30 cellular contexts compared by ENCODE assay signal in genomic region chr3:134667461-134667860, GRCh38. TPM values are rescaled to one million over a fixed set of nuclear protein-coding genes. Genes with fewer than 3 reads are reported as not detected.
"Had no signal": no experiment of that assay in that cellular context is flagged by ENCODE, and none has a peak within 500 bp of the region (broad histone marks: within the 10 kb centered on the region; RNA-seq: fewer than 3 reads in every experiment).

No MANE protein-coding gene starts in this region.

- DNase-seq: dorsolateral prefrontal cortex; effector CD4-positive, alpha-beta T cell; foreskin fibroblast; gastrocnemius medialis; head of caudate nucleus; mesenchymal stem cell; mucosa of descending colon; naive B cell; nephron progenitor cell; occipital lobe; pancreas; stimulated activated CD4-positive, alpha-beta T cell treated with anti-CD3 and anti-CD28 coated beads, Interleukin-12 subunit alpha, Interleukin-12 subunit beta, amount 100 ng/mL, for 4 hours; stimulated activated CD4-positive, alpha-beta T cell treated with anti-CD3 and anti-CD28 coated beads, Interleukin-1b, Interleukin-23, amount 100 ng/mL, for 48 hours; stimulated activated CD4-positive, alpha-beta T cell treated with anti-CD3 and anti-CD28 coated beads, Interleukin-4, amount 100 ng/mL, for 1 hour; stimulated activated CD8-positive, alpha-beta memory T cell treated with anti-CD3 and anti-CD28 coated beads, Interleukin-4, amount 100 ng/mL, for 48 hours; stimulated activated naive CD4-positive, alpha-beta T cell; stimulated activated naive CD8-positive, alpha-beta T cell treated with anti-CD3 and anti-CD28 coated beads, Interleukin-15, amount 100 ng/mL, for 72 hours; trophoblast cell had no signal

- H3K9me3 Mint-ChIP-seq: mesothelial cell of epicardium, nephron progenitor cell had no signal

- H3K4me1 Mint-ChIP-seq: mesothelial cell of epicardium; naive B cell; stimulated activated naive CD8-positive, alpha-beta T cell treated with anti-CD3 and anti-CD28 coated beads, Interleukin-15, amount 100 ng/mL, for 72 hours had no signal

- H3K27ac ChIP-seq: dorsolateral prefrontal cortex, epithelial cell of prostate, gastrocnemius medialis, pancreas, suprapubic skin, vagina had no signal

- H3K27me3 ChIP-seq: dorsolateral prefrontal cortex, gastrocnemius medialis, pancreas, suprapubic skin, vagina had no signal

- H3K4me3 Mint-ChIP-seq: mesothelial cell of epicardium; naive B cell; nephron progenitor cell; stimulated activated naive CD8-positive, alpha-beta T cell treated with anti-CD3 and anti-CD28 coated beads, Interleukin-15, amount 100 ng/mL, for 72 hours had no signal

- H3K4me1 ChIP-seq: pancreas, suprapubic skin, vagina had no signal

- H3K36me3 Mint-ChIP-seq: mesothelial cell of epicardium, naive B cell had no signal

- H3K4me3 ChIP-seq: dorsolateral prefrontal cortex, gastrocnemius medialis, lung, mucosa of descending colon, pancreas, smooth muscle cell, suprapubic skin, vagina had no signal

- H3K36me3 ChIP-seq: gastrocnemius medialis, pancreas, suprapubic skin, vagina had no signal

- H3K4me2 ChIP-seq: smooth muscle cell had no signal

- H3K27me3 Mint-ChIP-seq: stimulated activated naive CD8-positive, alpha-beta T cell treated with anti-CD3 and anti-CD28 coated beads, Interleukin-15, amount 100 ng/mL, for 72 hours had no signal

- H3K9me3 ChIP-seq: gastrocnemius medialis, mucosa of descending colon, pancreas, suprapubic skin, vagina had no signal

- ATAC-seq: gastrocnemius medialis; left lobe of liver; mucosa of descending colon; pancreas; sciatic nerve; stimulated activated naive CD8-positive, alpha-beta T cell treated with anti-CD3 and anti-CD28 coated beads, Interleukin-15, amount 100 ng/mL, for 72 hours had no signal

- H3K27ac Mint-ChIP-seq: mesothelial cell of epicardium; nephron progenitor cell; stimulated activated naive CD8-positive, alpha-beta T cell treated with anti-CD3 and anti-CD28 coated beads, Interleukin-15, amount 100 ng/mL, for 72 hours had no signal

RNA-seq across cellular contexts. Expression of gene KY, which starts 16.6 kb away (rescaled TPM):
- total RNA-seq: esophagus mucosa, left lobe of liver, mesothelial cell of epicardium, pulmonary artery endothelial cell had no signal
- polyA plus RNA-seq: keratinocyte, liver had no signal
